23 cellular contexts compared by ENCODE assay signal in genomic region chr1:231213831-231214573, GRCh38. TPM values are rescaled to one million over a fixed set of nuclear protein-coding genes. Genes with fewer than 3 reads are reported as not detected.
"Had no signal": no experiment of that assay in that cellular context is flagged by ENCODE, and none has a peak within 500 bp of the region (broad histone marks: within the 10 kb centered on the region; RNA-seq: fewer than 3 reads in every experiment).

No MANE protein-coding gene starts in this region.

- H3K4me3 Mint-ChIP-seq: naive thymus-derived CD4-positive, alpha-beta T cell; nephron progenitor cell; type B pancreatic cell had no signal

- H3K4me2 ChIP-seq: hepatocyte had no signal

- H3K79me2 ChIP-seq: hepatocyte had no signal

- DNase-seq: colonic mucosa; effector CD8-positive, alpha-beta T cell; foreskin melanocyte; head of caudate nucleus; left cardiac atrium; left ventricle myocardium inferior; mesendoderm; naive thymus-derived CD4-positive, alpha-beta T cell; nephron progenitor cell; psoas muscle; retina; right lobe of liver; stimulated activated CD4-positive, alpha-beta T cell treated with anti-CD3 and anti-CD28 coated beads, Interleukin-15, amount 100 ng/mL, for 24 hours; stimulated activated CD4-positive, alpha-beta T cell treated with anti-CD3 and anti-CD28 coated beads, Interleukin-1b, Interleukin-23, amount 100 ng/mL, for 48 hours; stimulated activated CD4-positive, alpha-beta T cell treated with anti-CD3 and anti-CD28 coated beads, Interleukin-4, amount 100 ng/mL, for 24 hours; stimulated activated naive CD4-positive, alpha-beta T cell treated with Interleukin-2 at 50 U/mL for 16 hours; thyroid gland had no signal

- H3K27ac ChIP-seq: colonic mucosa, hepatocyte, left ventricle myocardium inferior, neutrophil, psoas muscle, right lobe of liver, thyroid gland had no signal

- H3K9me3 Mint-ChIP-seq: naive thymus-derived CD4-positive, alpha-beta T cell; nephron progenitor cell; type B pancreatic cell had no signal

- H2AFZ ChIP-seq: hepatocyte had no signal

- H3K4me1 ChIP-seq: colonic mucosa, psoas muscle, right lobe of liver had no signal

- H3K27me3 ChIP-seq: colonic mucosa, hepatocyte, neutrophil, right lobe of liver, thyroid gland had no signal

- H3K4me3 ChIP-seq: colonic mucosa, hepatocyte, left ventricle myocardium inferior, lung, psoas muscle, right lobe of liver, thyroid gland had no signal

- ATAC-seq: left cardiac atrium; naive thymus-derived CD4-positive, alpha-beta T cell; psoas muscle; right lobe of liver had no signal

- H3K27ac Mint-ChIP-seq: naive thymus-derived CD4-positive, alpha-beta T cell; nephron progenitor cell; type B pancreatic cell had no signal

- H3K36me3 ChIP-seq: colonic mucosa, left ventricle myocardium inferior, neutrophil, right lobe of liver, thyroid gland had no signal

- H3K36me3 Mint-ChIP-seq: naive thymus-derived CD4-positive, alpha-beta T cell; type B pancreatic cell had no signal

- H3K4me1 Mint-ChIP-seq: nephron progenitor cell had no signal

RNA-seq across cellular contexts. Expression of gene TRIM67, which starts 52.1 kb away (rescaled TPM):
- total RNA-seq: dermis microvascular lymphatic vessel endothelial cell, kidney, right lobe of liver, thyroid gland had no signal
- polyA plus RNA-seq: hepatocyte; naive thymus-derived CD4-positive, alpha-beta T cell; psoas muscle had no signal
